Comparison of ENCODE assay signal across 10 cellular contexts in the genomic region with DNA sequence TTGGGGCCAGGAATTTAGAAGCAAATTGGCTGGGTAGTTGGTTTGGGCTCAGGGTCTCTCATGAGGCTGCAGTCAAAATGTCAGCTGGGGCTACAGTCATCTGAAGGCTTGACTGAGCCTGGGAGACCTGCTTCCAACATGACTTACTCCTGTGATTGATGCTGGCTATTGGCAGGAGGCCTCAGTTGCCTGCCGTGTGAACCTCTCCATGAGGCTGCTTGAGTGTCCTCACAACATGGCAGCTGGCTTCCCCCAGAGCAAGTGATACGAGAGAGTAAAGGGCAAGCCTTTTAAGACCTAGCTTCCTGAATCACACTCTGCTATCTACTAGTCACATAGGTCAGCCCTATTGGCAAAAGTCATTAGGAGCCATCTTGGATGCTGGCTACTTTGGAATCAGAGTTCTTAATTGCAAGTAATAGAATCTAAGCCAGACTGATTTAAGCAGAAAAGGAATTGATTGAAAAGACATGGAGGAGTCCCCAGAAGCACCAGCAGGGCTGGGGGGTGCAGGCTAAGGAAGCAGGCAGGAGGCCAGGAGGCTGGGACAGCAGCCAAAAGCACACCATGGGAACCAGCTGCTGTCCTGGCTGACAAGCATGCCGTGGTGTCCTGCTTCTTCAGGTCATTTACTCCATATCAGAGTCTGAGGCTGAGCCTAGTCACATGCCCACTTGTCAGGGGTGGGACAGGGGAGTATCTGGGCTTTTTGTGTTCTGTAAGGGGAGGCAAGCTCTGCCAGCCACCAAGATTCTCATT. TPM values are rescaled to one million over a fixed set of nuclear protein-coding genes. Genes with fewer than 3 reads are reported as not detected.
DNase-seq lines count a peak whose midpoint lies in the region; ATAC-seq and TF ChIP-seq lines count a peak whose summit lies in the region.
"Had no signal": no experiment of that assay in that cellular context is flagged by ENCODE, and none has a peak within 500 bp of the region (broad histone marks: within the 10 kb centered on the region; RNA-seq: fewer than 3 reads in every experiment).

No MANE protein-coding gene starts in this region.

- H3K9ac ChIP-seq in endodermal cell (ENCODE audit: extremely low read depth, low read length, poor library complexity, severe bottlenecking): no peak overlapping the region
- H3K9ac ChIP-seq in neuronal stem cell (ENCODE audit: low read depth, low read length, poor library complexity): no peak overlapping the region

- no peak for TF ChIP-seq CTCF in endodermal cell (conservative IDR thresholded peaks at IDR 0.05)
- no peak for TF ChIP-seq CTCF in omental fat pad (IDR thresholded peaks at IDR 0.05)

- H4K8ac ChIP-seq in neuronal stem cell (ENCODE audit: low read depth, low read length): no peak overlapping the region

- H3K4me1 Mint-ChIP-seq in endodermal cell: no peaks in the 10 kb centered on the region
- H3K4me1 Mint-ChIP-seq: neural crest cell had no signal

- no peak overlapping the region for H2BK15ac ChIP-seq in neuronal stem cell (ENCODE audit: low read length)

- no peak overlapping the region for H2AK5ac ChIP-seq in neuronal stem cell (ENCODE audit: low read depth, low read length)

- no peak overlapping the region for H4K91ac ChIP-seq in neuronal stem cell (ENCODE audit: low read depth, low read length, poor library complexity)

- no peaks in the 10 kb centered on the region for H3K36me3 Mint-ChIP-seq in endodermal cell (ENCODE audit: low read depth)

- H2AFZ ChIP-seq in neuronal stem cell (ENCODE audit: low read length): peak overlapping the region; percentile 80

- H3K27me3 Mint-ChIP-seq in endodermal cell (ENCODE audit: insufficient read depth): no peaks in the 10 kb centered on the region

- ATAC-seq in HG02798 (IDR thresholded peaks at IDR 0.05; ENCODE audit: poor library complexity, unreplicated experiment) (no peak), omental fat pad (ENCODE audit: low FRiP score) (no peak)

- no peaks in the 10 kb centered on the region for H3K36me3 ChIP-seq in endodermal cell (ENCODE audit: control insufficient read depth, insufficient read depth, low read length)
- H3K36me3 ChIP-seq in neuronal stem cell (replicated peaks in 1 of 2; ENCODE audit: control insufficient read depth in 2 of 2, insufficient read depth in 2 of 2, low read length in 2 of 2): no peaks in the 10 kb centered on the region

- no peak overlapping the region for H2BK120ac ChIP-seq in neuronal stem cell (ENCODE audit: low read depth, low read length)

- H2BK5ac ChIP-seq in neuronal stem cell (ENCODE audit: low read length): no peak overlapping the region

- H3K4ac ChIP-seq in neuronal stem cell (ENCODE audit: low read length): no peak overlapping the region

- H3K9me3 Mint-ChIP-seq in endodermal cell: no peaks in the 10 kb centered on the region

- H3K27ac Mint-ChIP-seq in endodermal cell: no peak overlapping the region

- no peak overlapping the region for H2BK12ac ChIP-seq in neuronal stem cell (ENCODE audit: low read length)

- H3K4me3 ChIP-seq in endodermal cell (ENCODE audit: low read length) (no peak overlapping the region), neuronal stem cell (ENCODE audit: low read length in 2 of 2) (no peak overlapping the region)

- H3K23ac ChIP-seq in neuronal stem cell (ENCODE audit: low read depth, low read length, poor library complexity): no peak overlapping the region

- 91 to 100% methylated on average over 2 to 3 of the region's 3 CpGs for WGBS in endodermal cell (ENCODE audit: insufficient coverage in 1 of 2, insufficient read length in 1 of 2), 2 experiments
- no CpG with 5 or more reads among the region's 3 CpGs for WGBS in neuronal stem cell (ENCODE audit: extremely low coverage in 2 of 2, insufficient read length in 2 of 2, insufficient replicate concordance in 1 of 2), 2 donors

- no peak overlapping the region for H3K4me3 Mint-ChIP-seq in endodermal cell
- H3K4me3 Mint-ChIP-seq: neural crest cell had no signal

- no peak overlapping the region for H3K4me2 ChIP-seq in neuronal stem cell (ENCODE audit: insufficient read depth, low read length, poor library complexity, severe bottlenecking)

- no peaks in the 10 kb centered on the region for H3K79me1 ChIP-seq in neuronal stem cell (ENCODE audit: low read depth, low read length)

- H3K18ac ChIP-seq in neuronal stem cell (ENCODE audit: low read length): no peak overlapping the region

- H3K14ac ChIP-seq in neuronal stem cell (ENCODE audit: low read length): no peak overlapping the region

- H3K9me3 ChIP-seq in endodermal cell (ENCODE audit: control insufficient read depth, low read length): no peaks in the 10 kb centered on the region
- peaks cover 0 to 3% of the 10 kb centered on the region in 2 donors for H3K9me3 ChIP-seq in neuronal stem cell (replicated peaks in 1 of 2; ENCODE audit: control insufficient read depth in 2 of 2, insufficient read depth in 1 of 2, low read depth in 1 of 2, low read length in 2 of 2)

- DNase-seq in DMS 273 treated with DMSO at 0.1 percent for 48 hours (lab: John Stamatoyannopoulos, UW): peak; percentile 81
- peak; percentile 63 for DNase-seq in NCI-H2171 treated with DMSO at 0.1 percent for 48 hours (lab: John Stamatoyannopoulos, UW)
- peak; percentile 31 for DNase-seq in endodermal cell
- DNase-seq in neuronal stem cell (ENCODE audit: low spot score): no peak
- no peak for DNase-seq in NCI-H1417 (lab: John Stamatoyannopoulos, UW)
- DNase-seq in SIG-M5 treated with dmso at 0.1 percent for 504 hours (lab: John Stamatoyannopoulos, UW; ENCODE audit: unreplicated experiment): no peak
- DNase-seq in omental fat pad (ENCODE audit: low spot score): no peak
- DNase-seq: GDM1 had no signal

- H3K27me3 ChIP-seq in endodermal cell (ENCODE audit: control insufficient read depth, insufficient read depth, low read length, poor library complexity, severe bottlenecking) (no peaks in the 10 kb centered on the region), neuronal stem cell (ENCODE audit: control insufficient read depth in 3 of 3, insufficient read depth in 3 of 3, low read depth in 1 of 3, low read length in 3 of 3) (peaks cover 0 to 4% (median 0%) of the 10 kb centered on the region in 3 experiments)

- H3K4me1 ChIP-seq in endodermal cell (ENCODE audit: control insufficient read depth, insufficient read depth, low read length) (no peaks in the 10 kb centered on the region), neuronal stem cell (ENCODE audit: control insufficient read depth in 2 of 2, insufficient read depth in 1 of 2, low read depth in 1 of 2, low read length in 2 of 2) (no peaks in the 10 kb centered on the region)

- H3K27ac ChIP-seq in endodermal cell (ENCODE audit: low read depth, low read length): no peak overlapping the region
- H3K27ac ChIP-seq in neuronal stem cell (replicated peaks; ENCODE audit: low read length): no peak overlapping the region

RNA-seq across cellular contexts. Expression of a gene that starts 7.8 kb away (rescaled TPM):
- total RNA-seq in endodermal cell (10 to 100 TPM; 62.5 to 72.3 TPM), omental fat pad (10 to 100 TPM; 63.9 to 80.2 (median 72.2) TPM)
- polyA plus RNA-seq in endodermal cell (2013, experiment 1 of 2): 49.6 TPM
- 46.1 TPM for polyA plus RNA-seq in endodermal cell (2013, experiment 2 of 2)
- 39.1 TPM for polyA plus RNA-seq in neuronal stem cell (2013, experiment 1 of 2)
- 39.1 TPM for polyA plus RNA-seq in neuronal stem cell (2013, experiment 2 of 2)

RNA-seq across cellular contexts. Expression of a gene that starts 55.9 kb away (rescaled TPM):
- total RNA-seq in endodermal cell (10 to 100 TPM in 1 of 2 donors, 1 to 10 TPM in 1; 6.8 to 12.5 TPM), omental fat pad (10 to 100 TPM in 3 of 4 donors, 1 to 10 TPM in 1; 9.6 to 44.1 (median 18.1) TPM)
- polyA plus RNA-seq in endodermal cell (2013, experiment 1 of 2): 28.4 TPM
- 25.9 TPM for polyA plus RNA-seq in endodermal cell (2013, experiment 2 of 2)
- 29.6 TPM for polyA plus RNA-seq in neuronal stem cell (2013, experiment 1 of 2)
- polyA plus RNA-seq in neuronal stem cell (2013, experiment 2 of 2): 28.2 TPM

Comparison
In these comparisons a context has a peak if more than half of its experiments do, and no peak if none do; other contexts are left out.
1. DNase-seq: peak in DMS 273 treated with DMSO at 0.1 percent for 48 hours (single experiment), NCI-H2171 treated with DMSO at 0.1 percent for 48 hours (single experiment) and endodermal cell (single experiment); none in neuronal stem cell (single experiment), NCI-H1417 (0 of 3), SIG-M5 treated with dmso at 0.1 percent for 504 hours (single experiment) and omental fat pad (single experiment).